Comparison of ENCODE assay signal across 16 cellular contexts in the genomic region with DNA sequence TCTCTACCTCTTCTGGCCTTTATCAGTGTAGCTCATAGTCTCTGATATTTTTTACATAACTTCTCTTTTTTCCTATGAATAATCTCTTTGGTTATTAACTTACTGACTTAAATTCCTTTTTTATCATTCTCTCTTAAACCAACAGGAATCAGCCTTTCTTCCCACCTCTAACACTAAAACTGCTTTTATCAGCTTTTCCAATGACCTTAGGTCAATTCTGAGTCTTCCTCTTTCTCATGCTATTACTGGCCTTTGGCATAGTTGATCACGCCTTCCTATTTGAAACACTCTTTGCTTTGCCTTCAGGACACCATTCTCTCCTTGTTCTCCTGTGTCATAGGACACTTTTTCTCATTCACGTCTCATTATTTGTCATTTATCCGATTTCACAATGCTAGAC.
"Had no signal": no experiment of that assay in that cellular context is flagged by ENCODE, and none has a peak within 500 bp of the region (broad histone marks: within the 10 kb centered on the region; RNA-seq: fewer than 3 reads in every experiment).

No MANE protein-coding gene starts in this region.

- H3K36me3 ChIP-seq: gastroesophageal sphincter, prostate gland, right lobe of liver, suprapubic skin had no signal

- H3K27ac Mint-ChIP-seq: naive thymus-derived CD4-positive, alpha-beta T cell; T-cell; type B pancreatic cell; WTC11 had no signal

- H3K9me3 ChIP-seq: gastroesophageal sphincter, prostate gland, right lobe of liver, suprapubic skin had no signal

- H3K27ac ChIP-seq: gastroesophageal sphincter, prostate gland, right lobe of liver, suprapubic skin had no signal

- H3K9me3 Mint-ChIP-seq: naive thymus-derived CD4-positive, alpha-beta T cell; T-cell; type B pancreatic cell had no signal

- H3K27me3 ChIP-seq: right lobe of liver, suprapubic skin had no signal

- DNase-seq: activated CD4-positive, alpha-beta T cell treated with anti-CD3 and anti-CD28 coated beads for 48 hours; activated naive CD4-positive, alpha-beta T cell treated with Interleukin-2 at 50 U/mL for 16 hours; effector CD8-positive, alpha-beta T cell; kidney glomerular epithelial cell; naive thymus-derived CD4-positive, alpha-beta T cell; right lobe of liver; stimulated activated CD4-positive, alpha-beta T cell treated with anti-CD3 and anti-CD28 coated beads, Interleukin-2, amount 100 ng/mL, for 24 hours; stimulated activated naive CD4-positive, alpha-beta T cell; T-cell; T1000 had no signal

- H3K4me3 ChIP-seq: coronary artery, gastroesophageal sphincter, prostate gland, right lobe of liver, suprapubic skin had no signal

- H3K36me3 Mint-ChIP-seq: naive thymus-derived CD4-positive, alpha-beta T cell; T-cell; type B pancreatic cell had no signal

- ATAC-seq: gastroesophageal sphincter; naive thymus-derived CD4-positive, alpha-beta T cell; T-cell; WTC11 had no signal

- H3K4me3 Mint-ChIP-seq: naive thymus-derived CD4-positive, alpha-beta T cell; T-cell; type B pancreatic cell; WTC11 had no signal

- H3K4me1 ChIP-seq: prostate gland had no signal
